8 cellular contexts compared by ENCODE assay signal in genomic region chr17:76537578-76538280, GRCh38. TPM values are rescaled to one million over a fixed set of nuclear protein-coding genes. Genes with fewer than 3 reads are reported as not detected.
DNase-seq lines count a peak whose midpoint lies in the region; ATAC-seq, FAIRE-seq and TF ChIP-seq lines count a peak whose summit lies in the region.

TSS of gene CYGB (minus strand) at chr17:76537709. CDS start at chr17:76537542, 167 bp downstream.

- POLR2A ChIA-PET in naive thymus-derived CD4-positive, alpha-beta T cell (lab: Charles Lee), result interaction anchor here (1.0 kb wide), 1 partner anchor 140 kb away, joined by 3 read pairs; no protein-coding TSS in a partner anchor

- no peaks in the 10 kb centered on the region for H3K36me3 ChIP-seq in esophagus squamous epithelium
- no peaks in the 10 kb centered on the region for H3K36me3 ChIP-seq in naive thymus-derived CD4-positive, alpha-beta T cell (ENCODE audit: control insufficient read depth in 2 of 3, insufficient read depth in 3 of 3, low read length in 3 of 3)

- no peaks in the 10 kb centered on the region for H3K36me3 Mint-ChIP-seq in activated naive CD4-positive, alpha-beta T cell treated with anti-CD3 and anti-CD28 coated beads, Interleukin-2, amount 50 U/mL, for 24 hours
- peaks cover 0 to 3% (median 0%) of the 10 kb centered on the region in 5 donors for H3K36me3 Mint-ChIP-seq in naive thymus-derived CD4-positive, alpha-beta T cell

- no peak for FAIRE-seq in H54 (lab: Jason Lieb, UNC)

- peaks cover 0 to 47% (median 3%) of the 10 kb centered on the region in 4 donors for H3K27me3 ChIP-seq in esophagus squamous epithelium
- H3K27me3 ChIP-seq in naive thymus-derived CD4-positive, alpha-beta T cell (ENCODE audit: control insufficient read depth in 2 of 2, insufficient read depth in 2 of 2, low read length in 2 of 2), result peaks cover 0 to 5% of the 10 kb centered on the region in 2 donors

- H3K27ac ChIP-seq in esophagus squamous epithelium, result peak within 1 kb of the TSS; percentile 32 to 87 (median 70)
- H3K27ac ChIP-seq in naive thymus-derived CD4-positive, alpha-beta T cell (ENCODE audit: low read depth, low read length), result no peak within 1 kb of the TSS

- CTCF ChIA-PET in naive thymus-derived CD4-positive, alpha-beta T cell (lab: Charles Lee), result interaction anchor here (0.5 to 1.1 kb wide), 2 partner anchors 9 to 469 kb away, joined by 3 to 4 read pairs; no protein-coding TSS in a partner anchor

- peak within 1 kb of the TSS; percentile 52 for H3K4me3 Mint-ChIP-seq in activated naive CD4-positive, alpha-beta T cell treated with anti-CD3 and anti-CD28 coated beads, Interleukin-2, amount 50 U/mL, for 24 hours
- peak within 1 kb of the TSS in 8 of 10 donors; percentile 16 to 75 (median 56) for H3K4me3 Mint-ChIP-seq in naive thymus-derived CD4-positive, alpha-beta T cell

- peaks cover 16 to 81% (median 18%) of the 10 kb centered on the region in 3 donors for H3K4me1 ChIP-seq in esophagus squamous epithelium
- no peaks in the 10 kb centered on the region for H3K4me1 ChIP-seq in naive thymus-derived CD4-positive, alpha-beta T cell (ENCODE audit: control insufficient read depth in 2 of 2, insufficient read depth in 2 of 2, low read length in 2 of 2)

- peak in 2 of 4 donors; percentile 24 to 54 for TF ChIP-seq POLR2A in esophagus squamous epithelium (IDR thresholded peaks at IDR 0.05)
- TF ChIP-seq POLR2A in H54 (IDR thresholded peaks at IDR 0.05; ENCODE audit: low read depth, low read length), result no peak

- peaks cover 4% of the 10 kb centered on the region for H3K4me1 Mint-ChIP-seq in activated naive CD4-positive, alpha-beta T cell treated with anti-CD3 and anti-CD28 coated beads, Interleukin-2, amount 50 U/mL, for 24 hours
- peaks cover 1 to 12% (median 10%) of the 10 kb centered on the region in 7 donors for H3K4me1 Mint-ChIP-seq in naive thymus-derived CD4-positive, alpha-beta T cell

- H3K9me3 Mint-ChIP-seq in activated naive CD4-positive, alpha-beta T cell treated with anti-CD3 and anti-CD28 coated beads, Interleukin-2, amount 50 U/mL, for 24 hours, result no peaks in the 10 kb centered on the region
- H3K9me3 Mint-ChIP-seq in naive thymus-derived CD4-positive, alpha-beta T cell, result no peaks in the 10 kb centered on the region

- intact Hi-C loops in esophagus squamous epithelium (cut with DNase I), result no loop called here
- intact Hi-C loops in naive thymus-derived CD4-positive, alpha-beta T cell (cut with micrococcal nuclease), result no loop called here

- WGBS in esophagus squamous epithelium, 2 donors, result 0% methylated on average over 3 of the region's 95 CpGs; no CpG with 5 or more reads in 1 of the 2 donors

- peaks cover 19% of the 10 kb centered on the region for H3K27me3 Mint-ChIP-seq in activated naive CD4-positive, alpha-beta T cell treated with anti-CD3 and anti-CD28 coated beads, Interleukin-2, amount 50 U/mL, for 24 hours
- peaks cover 22 to 70% (median 28%) of the 10 kb centered on the region in 5 donors for H3K27me3 Mint-ChIP-seq in naive thymus-derived CD4-positive, alpha-beta T cell

- DNase-seq in activated naive CD4-positive, alpha-beta T cell treated with Interleukin-2 at 50 U/mL for 16 hours, result no peak
- DNase-seq in esophagus squamous epithelium (lab: John Stamatoyannopoulos, UW), result no peak
- peak in 4 of 9 donors; percentile 21 to 35 (median 28) for DNase-seq in naive thymus-derived CD4-positive, alpha-beta T cell
- no peak for DNase-seq in DMS153 (lab: John Stamatoyannopoulos, UW)
- no peak for DNase-seq in H54 (ENCODE audit: insufficient read length, low spot score)
- no peak for DNase-seq in NCI-H1092 treated with DMSO at 0.1 percent for 48 hours (lab: John Stamatoyannopoulos, UW)

- peak within 1 kb of the TSS; percentile 15 to 67 (median 47) for H3K4me3 ChIP-seq in esophagus squamous epithelium
- H3K4me3 ChIP-seq in naive thymus-derived CD4-positive, alpha-beta T cell (ENCODE audit: low read length), result no peak within 1 kb of the TSS

- no peak for TF ChIP-seq CTCF in esophagus squamous epithelium (IDR thresholded peaks at IDR 0.05)

- ATAC-seq in naive thymus-derived CD4-positive, alpha-beta T cell, result peak; percentile 55
- ATAC-seq in HG02973 (IDR thresholded peaks at IDR 0.05; ENCODE audit: unreplicated experiment), result no peak

- H3K9me3 ChIP-seq in esophagus squamous epithelium, result no peaks in the 10 kb centered on the region
- no peaks in the 10 kb centered on the region for H3K9me3 ChIP-seq in naive thymus-derived CD4-positive, alpha-beta T cell (ENCODE audit: control insufficient read depth in 2 of 3, low read length in 3 of 3)

- no peak within 1 kb of the TSS for H3K27ac Mint-ChIP-seq in activated naive CD4-positive, alpha-beta T cell treated with anti-CD3 and anti-CD28 coated beads, Interleukin-2, amount 50 U/mL, for 24 hours
- H3K27ac Mint-ChIP-seq in naive thymus-derived CD4-positive, alpha-beta T cell, result peak within 1 kb of the TSS in 1 of 9 donors; percentile 38

RNA-seq across cellular contexts. Expression of gene CYGB, which starts in this region (rescaled TPM):
- 10 to 100 TPM in 2 of 4 donors, 1 to 10 TPM in 2; 1.3 to 12.8 (median 6.9) TPM for total RNA-seq in esophagus squamous epithelium
- not detected for total RNA-seq in naive thymus-derived CD4-positive, alpha-beta T cell
- polyA plus RNA-seq in naive thymus-derived CD4-positive, alpha-beta T cell, result under 1 TPM; 0.33 to 0.35 TPM

Comparison
In these comparisons a context has a peak if more than half of its experiments do, and no peak if none do; other contexts are left out.
1. Peak in ATAC-seq in naive thymus-derived CD4-positive, alpha-beta T cell; RNA of the gene not detected or under 1 TPM.